21 cellular contexts compared by ENCODE assay signal in genomic region chr3:46469680-46470357, GRCh38. TPM values are rescaled to one million over a fixed set of nuclear protein-coding genes. Genes with fewer than 3 reads are reported as not detected.
A peak's percentile ranks its signal among the peaks of the same experiment; 100 is the strongest.
DNase-seq lines count a peak whose midpoint lies in the region; ATAC-seq and TF ChIP-seq lines count a peak whose summit lies in the region.
"Had no signal": no experiment of that assay in that cellular context is flagged by ENCODE, and none has a peak within 500 bp of the region (broad histone marks: within the 10 kb centered on the region; RNA-seq: fewer than 3 reads in every experiment).

No MANE protein-coding gene starts in this region.

- no TSS peak for BruUV-seq in Caco-2 (replicated peaks; lab: Mats Ljungman, UMichigan)

- no peaks in the 10 kb centered on the region for H3K27me3 Mint-ChIP-seq in Caco-2 (ENCODE audit: insufficient read depth, unreplicated experiment)

- H3K27ac ChIP-seq in body of pancreas: peak overlapping the region in 2 of 4 donors; percentile 60 to 72
- peak overlapping the region; percentile 48 to 78 (median 49) for H3K27ac ChIP-seq in thyroid gland
- H3K27ac ChIP-seq: ovary, Peyer's patch had no signal

- H3K27me3 ChIP-seq in body of pancreas: no peaks in the 10 kb centered on the region
- H3K27me3 ChIP-seq in thyroid gland: no peaks in the 10 kb centered on the region
- H3K27me3 ChIP-seq in Caco-2 (replicated peaks; ENCODE audit: control insufficient read depth, insufficient read depth, low read length): no peaks in the 10 kb centered on the region
- H3K27me3 ChIP-seq: ovary, Peyer's patch had no signal

- CTCF ChIA-PET in Caco-2 (lab: Charles Lee): interaction anchor here (1.4 kb wide), 1 partner anchor 8 kb away, joined by 3 read pairs; no protein-coding TSS in a partner anchor

- H3K4me1 ChIP-seq in body of pancreas (peaks cover 36% of the 10 kb centered on the region), thyroid gland (peaks cover 24 to 56% of the 10 kb centered on the region in 2 donors), Caco-2 (no peaks in the 10 kb centered on the region)
- H3K4me1 ChIP-seq: Peyer's patch had no signal

- H3K4me1 Mint-ChIP-seq in Caco-2 (ENCODE audit: low read depth, unreplicated experiment): no peaks in the 10 kb centered on the region
- H3K4me1 Mint-ChIP-seq: GM23338 had no signal

- peak; percentile 81 for ATAC-seq in body of pancreas
- ATAC-seq in left lobe of liver: peak; percentile 55
- ATAC-seq in HG02571 (IDR thresholded peaks at IDR 0.05; ENCODE audit: unreplicated experiment): no peak
- ATAC-seq: GM23338, left lung had no signal

- H3K4me3 ChIP-seq in body of pancreas (no peak overlapping the region), thyroid gland (replicated peaks in 1 of 3) (no peak overlapping the region), Caco-2 (ENCODE audit: low read depth, low read length) (no peak overlapping the region)
- H3K4me3 ChIP-seq: GM23338, left lung, ovary, Peyer's patch, skin epidermis had no signal

- no peak overlapping the region for H3K4me3 Mint-ChIP-seq in Caco-2 (ENCODE audit: unreplicated experiment)
- H3K4me3 Mint-ChIP-seq: GM23338 had no signal

- peaks cover 10% of the 10 kb centered on the region for H3K9me3 Mint-ChIP-seq in Caco-2 (ENCODE audit: unreplicated experiment)

- H3K36me3 ChIP-seq in body of pancreas (replicated peaks in 1 of 2; ENCODE audit: insufficient read depth in 1 of 2, low read depth in 2 of 2) (no peaks in the 10 kb centered on the region), thyroid gland (no peaks in the 10 kb centered on the region), Caco-2 (ENCODE audit: control insufficient read depth, insufficient read depth, low read length) (no peaks in the 10 kb centered on the region)
- H3K36me3 ChIP-seq: left lung, ovary, Peyer's patch had no signal

- POLR2A ChIA-PET in Caco-2 (lab: Charles Lee): no interaction called here

- H3K36me3 Mint-ChIP-seq in Caco-2 (ENCODE audit: insufficient read depth, unreplicated experiment): no peaks in the 10 kb centered on the region

- 51 to 67% methylated on average over 3 of the region's 3 CpGs for WGBS in body of pancreas, 2 donors
- 49 to 74% methylated on average over 3 of the region's 3 CpGs for WGBS in thyroid gland, 2 donors

- intact Hi-C loops in body of pancreas (cut with DNase I) (no loop called here), thyroid gland (cut with DNase I) (no loop called here), Caco-2 (cut with micrococcal nuclease; ENCODE audit: unreplicated experiment) (no loop called here)

- TF ChIP-seq POLR2A in body of pancreas (IDR thresholded peaks at IDR 0.05) (no peak), thyroid gland (IDR thresholded peaks at IDR 0.05) (no peak)

- DNase-seq in activated CD8-positive, alpha-beta memory T cell treated with anti-CD3 and anti-CD28 coated beads for 24 hours: peak; percentile 37
- no peak for DNase-seq in activated CD8-positive, alpha-beta memory T cell treated with anti-CD3 and anti-CD28 coated beads, Interleukin-2, amount 50 U/mL, for 4 hours
- DNase-seq in body of pancreas: peak; percentile 43 to 69 (median 59)
- DNase-seq in left lobe of liver (ENCODE audit: low spot score): peak; percentile 34
- DNase-seq in thyroid gland: no peak
- DNase-seq in Caco-2: no peak
- DNase-seq in HPDE6-E6E7 (ENCODE audit: extremely low spot score): no peak
- DNase-seq: activated CD4-positive, alpha-beta T cell treated with anti-CD3 and anti-CD28 coated beads for 4 hours; activated gamma-delta T cell treated with Interleukin-2 at 50 U/mL for 16 hours; left lung; NCI-H146; ovary; Peyer's patch; SK-N-SH; stimulated activated CD4-positive, alpha-beta T cell treated with anti-CD3 and anti-CD28 coated beads, Interleukin-4, amount 100 ng/mL, for 24 hours; T1000 had no signal

- TF ChIP-seq CTCF in body of pancreas (IDR thresholded peaks at IDR 0.05) (no peak), thyroid gland (IDR thresholded peaks at IDR 0.05) (no peak), Caco-2 (IDR thresholded peaks at IDR 0.05; ENCODE audit: insufficient read depth in 1 of 2, low read depth in 1 of 2, low read length in 1 of 2, severe bottlenecking in 1 of 2, unreplicated experiment in 1 of 2) (no peak)

- no peaks in the 10 kb centered on the region for H3K9me3 ChIP-seq in body of pancreas
- no peaks in the 10 kb centered on the region for H3K9me3 ChIP-seq in thyroid gland
- H3K9me3 ChIP-seq in Caco-2: 0 out of 2 replicates have a peak, but pooled peaks cover 6% of the 10 kb centered on the region
- H3K9me3 ChIP-seq: ovary, Peyer's patch, SK-N-SH had no signal

- H3K27ac Mint-ChIP-seq in Caco-2 (ENCODE audit: unreplicated experiment): no peak overlapping the region
- H3K27ac Mint-ChIP-seq: GM23338 had no signal

RNA-seq across cellular contexts. Expression of gene LTF, which starts 5.1 kb away (rescaled TPM):
- 1 to 10 TPM; 8.8 to 8.9 TPM for total RNA-seq in body of pancreas
- total RNA-seq in left lobe of liver: 1.7 TPM
- total RNA-seq in thyroid gland: 10 to 100 TPM in 3 of 4 donors, 1 to 10 TPM in 1; 6.3 to 48.6 (median 32.5) TPM
- total RNA-seq in Caco-2 (2022): not detected in 2 replicates
- total RNA-seq: G401, glomerular endothelial cell had no signal

RNA-seq across cellular contexts. Expression of gene RTP3, which starts 28.0 kb away (rescaled TPM):
- total RNA-seq in body of pancreas (not detected), left lobe of liver (28.6 TPM), thyroid gland (not detected), Caco-2 (2022) (not detected in 2 replicates)
- total RNA-seq: G401, glomerular endothelial cell, GM23338, left lung, ovary, Peyer's patch had no signal

Comparison
In these comparisons a context has a peak if more than half of its experiments do, and no peak if none do; other contexts are left out.
1. DNase-seq: peak in activated CD8-positive, alpha-beta memory T cell treated with anti-CD3 and anti-CD28 coated beads for 24 hours (single experiment), body of pancreas (4 of 4) and left lobe of liver (single experiment); none in activated CD8-positive, alpha-beta memory T cell treated with anti-CD3 and anti-CD28 coated beads, Interleukin-2, amount 50 U/mL, for 4 hours (single experiment), thyroid gland (0 of 2), Caco-2 (0 of 2) and HPDE6-E6E7 (single experiment).
2. RNA of gene RTP3, which starts 28.0 kb away (total RNA-seq): 28.6 TPM in left lobe of liver (single experiment); not detected in body of pancreas, not detected in thyroid gland and not detected in Caco-2; every median in the first group is over 10 times any median in the second.